ENCODE assay signal across 17 cellular contexts in the genomic region with DNA sequence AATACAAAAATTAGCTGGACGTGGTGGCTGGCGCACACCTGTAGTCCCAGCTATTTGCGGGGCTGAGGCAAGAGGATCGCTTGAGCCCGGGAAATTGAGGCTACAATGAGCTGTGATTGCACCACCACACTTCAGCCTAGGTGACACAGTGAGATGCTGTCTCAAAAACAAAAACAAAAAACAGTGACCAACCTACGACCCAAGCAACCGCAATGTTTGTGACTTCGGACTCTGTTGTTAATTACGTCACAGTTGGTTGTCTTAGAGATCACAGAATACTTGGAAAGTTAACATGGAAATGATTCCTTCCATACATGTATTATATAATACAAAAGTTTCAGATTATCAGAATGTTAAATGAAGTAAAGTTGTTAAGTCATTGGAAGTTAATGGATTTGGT.
DNase-seq lines count a peak whose midpoint lies in the region; ATAC-seq and TF ChIP-seq lines count a peak whose summit lies in the region.
"Had no signal": no experiment of that assay in that cellular context is flagged by ENCODE, and none has a peak within 500 bp of the region (broad histone marks: within the 10 kb centered on the region; RNA-seq: fewer than 3 reads in every experiment).

No MANE protein-coding gene starts in this region.

- H3K79me2 ChIP-seq in ACC112 (ENCODE audit: control insufficient read depth, insufficient read depth, low read length, unreplicated experiment) (peaks cover 3% of the 10 kb centered on the region), HCT116 (ENCODE audit: insufficient read depth, low read length) (no peaks in the 10 kb centered on the region)

- peaks cover 18 to 29% (median 20%) of the 10 kb centered on the region in 3 donors for H3K4me1 Mint-ChIP-seq in naive B cell

- H3K27me3 Mint-ChIP-seq in naive B cell = no peaks in the 10 kb centered on the region
- H3K27me3 Mint-ChIP-seq: CD4-positive, CD25-positive, alpha-beta regulatory T cell had no signal

- intact Hi-C loops in HCT116 (cut with micrococcal nuclease) (loop anchor here (5.0 to 10.0 kb wide), 2 partner anchors 160 to 1033 kb away; a partner anchor contains a TSS), breast epithelium (cut with DNase I; ENCODE audit: low total_unique reads) (no loop called here)

- no peak for TF ChIP-seq POLR2A in HCT116 (IDR thresholded peaks at IDR 0.05; ENCODE audit: borderline replicate concordance, extremely low read depth, insufficient read depth, insufficient read length)
- no peak for TF ChIP-seq POLR2A in breast epithelium (IDR thresholded peaks at IDR 0.05)

- RAD21 ChIA-PET in HCT116 (lab: Charles Lee; ENCODE audit: low non-redundant PET in 1 of 2, low total read pairs in 2 of 2, uncharacterized antibody in 2 of 2, unreplicated experiment in 2 of 2) = no interaction called here

- H3K36me3 Mint-ChIP-seq in naive B cell = no peaks in the 10 kb centered on the region
- H3K36me3 Mint-ChIP-seq: activated CD8-positive, alpha-beta memory T cell treated with anti-CD3 and anti-CD28 coated beads, Interleukin-2, amount 10 ng/mL, durations not matched to agents 7 days and 5 days had no signal

- TF ChIP-seq RAD21 in HCT116 (IDR thresholded peaks at IDR 0.05; ENCODE audit: low read depth) = no peak

- CTCF ChIA-PET in HCT116 (lab: Charles Lee) = interaction anchor here (1.5 to 5.0 kb wide), 3 partner anchors 90 to 461 kb away, joined by 3 to 51 read pairs (median 19); no protein-coding TSS in a partner anchor

- peak overlapping the region; percentile 61 for H2AFZ ChIP-seq in ACC112 (ENCODE audit: low read length, unreplicated experiment)
- H2AFZ ChIP-seq in HCT116 (ENCODE audit: low read depth, low read length, poor library complexity, severe bottlenecking) = no peak overlapping the region

- H3K27ac ChIP-seq in ACC112 (ENCODE audit: low read depth, low read length) (no peak overlapping the region), HCT116 (ENCODE audit: low read depth, low read length) (no peak overlapping the region), breast epithelium (peak overlapping the region; percentile 16 to 98)
- H3K27ac ChIP-seq: ovary had no signal

- no TSS peak for BruUV-seq in HCT116 (replicated peaks; lab: Mats Ljungman, UMichigan)

- DNase-seq in HCT116 (ENCODE audit: low read depth, low spot score) (peak; percentile 8), breast epithelium (ENCODE audit: low spot score in 2 of 2) (no peak), naive B cell (no peak), kidney tubule cell (ENCODE audit: low spot score) (no peak), A172 (ENCODE audit: low spot score) (no peak)
- DNase-seq: activated CD8-positive, alpha-beta memory T cell treated with anti-CD3 and anti-CD28 coated beads, Interleukin-2, amount 10 ng/mL, durations not matched to agents 7 days and 5 days; CD4-positive, CD25-positive, alpha-beta regulatory T cell; gastrocnemius medialis; left cardiac atrium; NCI-H2107; ovary; stimulated activated CD4-positive, alpha-beta T cell treated with anti-CD3 and anti-CD28 coated beads, Interleukin-2, amount 100 ng/mL, for 24 hours; stimulated activated naive CD8-positive, alpha-beta T cell treated with anti-CD3 and anti-CD28 coated beads, Interleukin-15, Interleukin-2, amounts not matched to agents 100 U/mL and 50 U/mL, for 24 hours had no signal

- H3K4me3 Mint-ChIP-seq in naive B cell = peak overlapping the region in 5 of 8 donors; percentile 4 to 97 (median 93)
- H3K4me3 Mint-ChIP-seq: activated CD8-positive, alpha-beta memory T cell treated with anti-CD3 and anti-CD28 coated beads, Interleukin-2, amount 10 ng/mL, durations not matched to agents 7 days and 5 days had no signal

- no peak overlapping the region for H3K4me2 ChIP-seq in HCT116 (ENCODE audit: low read length)

- TF ChIP-seq CTCF in HCT116 (IDR thresholded peaks at IDR 0.05 in 2 of 3, conservative IDR thresholded peaks at IDR 0.05 in 1 of 3; ENCODE audit: borderline replicate concordance in 1 of 3, insufficient read depth in 1 of 3, low read depth in 2 of 3, low read length in 2 of 3) = no peak
- TF ChIP-seq CTCF in breast epithelium (IDR thresholded peaks at IDR 0.05) = no peak

- H3K27me3 ChIP-seq in ACC112 (ENCODE audit: insufficient read depth, low read length) (no peaks in the 10 kb centered on the region), HCT116 (ENCODE audit: insufficient read depth, low read length) (no peaks in the 10 kb centered on the region), breast epithelium (no peaks in the 10 kb centered on the region)
- H3K27me3 ChIP-seq: gastrocnemius medialis, ovary had no signal

- H3K9me3 Mint-ChIP-seq in naive B cell = no peaks in the 10 kb centered on the region
- H3K9me3 Mint-ChIP-seq: CD4-positive, CD25-positive, alpha-beta regulatory T cell had no signal

- no peaks in the 10 kb centered on the region for H3K9me2 ChIP-seq in HCT116 (ENCODE audit: insufficient read depth)

- H3K9me3 ChIP-seq in HCT116 (ENCODE audit: control insufficient read depth in 1 of 2, insufficient read depth in 1 of 2, low read depth in 1 of 2, low read length in 2 of 2) (no peaks in the 10 kb centered on the region), breast epithelium (no peaks in the 10 kb centered on the region)
- H3K9me3 ChIP-seq: gastrocnemius medialis, ovary had no signal

- no peak for ATAC-seq in HCT116
- no peak for ATAC-seq in naive B cell (ENCODE audit: low read depth in 2 of 2)
- ATAC-seq in GM21825 (IDR thresholded peaks at IDR 0.05; ENCODE audit: unreplicated experiment) = no peak
- ATAC-seq in GM21423 (IDR thresholded peaks at IDR 0.05; ENCODE audit: unreplicated experiment) = no peak
- ATAC-seq: activated CD8-positive, alpha-beta memory T cell treated with anti-CD3 and anti-CD28 coated beads, Interleukin-2, amount 10 ng/mL, durations not matched to agents 7 days and 5 days; gastrocnemius medialis; K562; left cardiac atrium; stimulated activated naive CD8-positive, alpha-beta T cell treated with anti-CD3 and anti-CD28 coated beads, Interleukin-15, Interleukin-2, amounts not matched to agents 100 U/mL and 50 U/mL, for 24 hours had no signal

- POLR2A ChIA-PET in HCT116 (lab: Charles Lee) = no interaction called here

- no peaks in the 10 kb centered on the region for H4K20me1 ChIP-seq in HCT116 (ENCODE audit: insufficient read depth)

- no peak overlapping the region for H3K4me3 ChIP-seq in ACC112 (ENCODE audit: low read depth, low read length)
- no peak overlapping the region for H3K4me3 ChIP-seq in HCT116 (replicated peaks in 1 of 2; ENCODE audit: low read depth in 1 of 2, low read length in 2 of 2)
- H3K4me3 ChIP-seq in breast epithelium = no peak overlapping the region
- H3K4me3 ChIP-seq: gastrocnemius medialis, K562, ovary had no signal

- peak overlapping the region in 1 of 6 donors; percentile 29 for H3K27ac Mint-ChIP-seq in naive B cell
- H3K27ac Mint-ChIP-seq: activated CD8-positive, alpha-beta memory T cell treated with anti-CD3 and anti-CD28 coated beads, Interleukin-2, amount 10 ng/mL, durations not matched to agents 7 days and 5 days; CD4-positive, CD25-positive, alpha-beta regulatory T cell had no signal

- H3K4me1 ChIP-seq in ACC112 (ENCODE audit: control insufficient read depth, insufficient read depth, low read length, unreplicated experiment) = peaks cover 28% of the 10 kb centered on the region
- peaks cover 30 to 47% of the 10 kb centered on the region in 2 experiments for H3K4me1 ChIP-seq in HCT116 (ENCODE audit: control insufficient read depth in 1 of 2, insufficient read depth in 2 of 2, low read length in 2 of 2)
- H3K4me1 ChIP-seq in breast epithelium = peaks cover 0 to 3% of the 10 kb centered on the region in 2 donors

- H3K36me3 ChIP-seq in ACC112 (ENCODE audit: insufficient read depth, low read length) = no peaks in the 10 kb centered on the region
- no peaks in the 10 kb centered on the region for H3K36me3 ChIP-seq in HCT116 (ENCODE audit: control insufficient read depth in 1 of 2, insufficient read depth in 2 of 2, low read length in 2 of 2)
- no peaks in the 10 kb centered on the region for H3K36me3 ChIP-seq in breast epithelium
- H3K36me3 ChIP-seq: gastrocnemius medialis, ovary had no signal

- H3K9ac ChIP-seq in HCT116 (ENCODE audit: low read length) = no peak overlapping the region

TF ChIP-seq in HCT116, 20 proteins besides CTCF, POLR2A, EP300 and RAD21:
- TF ChIP-seq ELF1 (IDR thresholded peaks at IDR 0.05; ENCODE audit: borderline replicate concordance, low read depth) = no peak
- TF ChIP-seq FOSL1 (IDR thresholded peaks at IDR 0.05; ENCODE audit: low read depth) = no peak
- TF ChIP-seq CBX3 (IDR thresholded peaks at IDR 0.05; ENCODE audit: low read depth) = no peak
- no peak for TF ChIP-seq ZFX (IDR thresholded peaks at IDR 0.05)
- TF ChIP-seq SRF (IDR thresholded peaks at IDR 0.05; ENCODE audit: low read depth) = no peak
- TF ChIP-seq, protein P1, sequence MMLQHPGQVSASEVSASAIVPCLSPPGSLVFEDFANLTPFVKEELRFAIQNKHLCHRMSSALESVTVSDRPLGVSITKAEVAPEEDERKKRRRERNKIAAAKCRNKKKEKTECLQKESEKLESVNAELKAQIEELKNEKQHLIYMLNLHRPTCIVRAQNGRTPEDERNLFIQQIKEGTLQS (IDR thresholded peaks at IDR 0.05) = no peak
- no peak for TF ChIP-seq CEBPB (IDR thresholded peaks at IDR 0.05; ENCODE audit: low read depth)
- TF ChIP-seq, protein P2, sequence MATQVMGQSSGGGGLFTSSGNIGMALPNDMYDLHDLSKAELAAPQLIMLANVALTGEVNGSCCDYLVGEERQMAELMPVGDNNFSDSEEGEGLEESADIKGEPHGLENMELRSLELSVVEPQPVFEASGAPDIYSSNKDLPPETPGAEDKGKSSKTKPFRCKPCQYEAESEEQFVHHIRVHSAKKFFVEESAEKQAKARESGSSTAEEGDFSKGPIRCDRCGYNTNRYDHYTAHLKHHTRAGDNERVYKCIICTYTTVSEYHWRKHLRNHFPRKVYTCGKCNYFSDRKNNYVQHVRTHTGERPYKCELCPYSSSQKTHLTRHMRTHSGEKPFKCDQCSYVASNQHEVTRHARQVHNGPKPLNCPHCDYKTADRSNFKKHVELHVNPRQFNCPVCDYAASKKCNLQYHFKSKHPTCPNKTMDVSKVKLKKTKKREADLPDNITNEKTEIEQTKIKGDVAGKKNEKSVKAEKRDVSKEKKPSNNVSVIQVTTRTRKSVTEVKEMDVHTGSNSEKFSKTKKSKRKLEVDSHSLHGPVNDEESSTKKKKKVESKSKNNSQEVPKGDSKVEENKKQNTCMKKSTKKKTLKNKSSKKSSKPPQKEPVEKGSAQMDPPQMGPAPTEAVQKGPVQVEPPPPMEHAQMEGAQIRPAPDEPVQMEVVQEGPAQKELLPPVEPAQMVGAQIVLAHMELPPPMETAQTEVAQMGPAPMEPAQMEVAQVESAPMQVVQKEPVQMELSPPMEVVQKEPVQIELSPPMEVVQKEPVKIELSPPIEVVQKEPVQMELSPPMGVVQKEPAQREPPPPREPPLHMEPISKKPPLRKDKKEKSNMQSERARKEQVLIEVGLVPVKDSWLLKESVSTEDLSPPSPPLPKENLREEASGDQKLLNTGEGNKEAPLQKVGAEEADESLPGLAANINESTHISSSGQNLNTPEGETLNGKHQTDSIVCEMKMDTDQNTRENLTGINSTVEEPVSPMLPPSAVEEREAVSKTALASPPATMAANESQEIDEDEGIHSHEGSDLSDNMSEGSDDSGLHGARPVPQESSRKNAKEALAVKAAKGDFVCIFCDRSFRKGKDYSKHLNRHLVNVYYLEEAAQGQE (IDR thresholded peaks at IDR 0.05; ENCODE audit: low read depth) = no peak
- TF ChIP-seq EGR1 (IDR thresholded peaks at IDR 0.05; ENCODE audit: low read depth) = no peak
TF ChIP-seq in HCT116: peak in this region for 0.

Comparison
In these comparisons a context has a peak if more than half of its experiments do, and no peak if none do; other contexts are left out.
1. H3K27ac ChIP-seq: peak in breast epithelium (2 of 2); none in ACC112 (single experiment) and HCT116 (single experiment).